Comparison of ENCODE assay signal across 31 cellular contexts in genomic region chr9:79896390-79896789, GRCh38.
DNase-seq lines count a peak whose midpoint lies in the region; ATAC-seq and TF ChIP-seq lines count a peak whose summit lies in the region.
"Had no signal": no experiment of that assay in that cellular context is flagged by ENCODE, and none has a peak within 500 bp of the region (broad histone marks: within the 10 kb centered on the region; RNA-seq: fewer than 3 reads in every experiment).

No MANE protein-coding gene starts in this region.

- H3K27ac ChIP-seq in RWPE2 (ENCODE audit: poor library complexity, severe bottlenecking), result no peak overlapping the region
- H3K27ac ChIP-seq: BLaER1 treated with 17β-estradiol and CSF1 and Interleukin-3, amounts not matched to agents 10 nM and 100 nM; epithelial cell of prostate; neural progenitor cell; sigmoid colon; upper lobe of left lung had no signal

- no peak for TF ChIP-seq CTCF in BJ (IDR thresholded peaks at IDR 0.05; ENCODE audit: insufficient read depth, low read depth, low read length)
- no peak for TF ChIP-seq CTCF in HFFc6 (IDR thresholded peaks at IDR 0.05)
- no peak for TF ChIP-seq CTCF in RWPE2 (IDR thresholded peaks at IDR 0.05; ENCODE audit: poor library complexity, severe bottlenecking)
- TF ChIP-seq CTCF in epithelial cell of esophagus (IDR thresholded peaks at IDR 0.05; ENCODE audit: insufficient read depth, low read depth, low read length, missing control alignments), result no peak

- ATAC-seq in RWPE2 (ENCODE audit: low read depth), result peak; percentile 40; the same call in 2 of the 3 replicates
- no peak for ATAC-seq in GM18519 (IDR thresholded peaks at IDR 0.05; ENCODE audit: low FRiP score, unreplicated experiment)
- no peak for ATAC-seq in GM19035 (IDR thresholded peaks at IDR 0.05; ENCODE audit: unreplicated experiment)
- ATAC-seq: activated CD8-positive, alpha-beta memory T cell treated with anti-CD3 and anti-CD28 coated beads, Interleukin-2, amount 10 ng/mL, durations not matched to agents 7 days and 5 days; activated naive CD8-positive, alpha-beta T cell treated with anti-CD3 and anti-CD28 coated beads, Interleukin-2, amount 50 U/mL, for 24 hours; GM12878; GM23338; left cardiac atrium; Right ventricle myocardium inferior; stimulated activated effector memory CD8-positive, alpha-beta T cell treated with anti-CD3 and anti-CD28 coated beads, Interleukin-12 subunit alpha, Interleukin-12 subunit beta, amount 100 ng/mL, for 72 hours had no signal

- H3K27me3 Mint-ChIP-seq in HFFc6 (ENCODE audit: insufficient read depth), result peaks cover 20% of the 10 kb centered on the region
- H3K27me3 Mint-ChIP-seq: activated CD4-positive, alpha-beta T cell treated with anti-CD3 and anti-CD28 coated beads, Interleukin-2, amount 10 ng/mL, durations not matched to agents 24 days and 14 days; activated naive CD8-positive, alpha-beta T cell treated with anti-CD3 and anti-CD28 coated beads, Interleukin-2, amount 50 U/mL, for 24 hours had no signal

- no peaks in the 10 kb centered on the region for H3K4me1 ChIP-seq in RWPE2 (ENCODE audit: insufficient read depth, poor library complexity, severe bottlenecking)
- H3K4me1 ChIP-seq: BLaER1 treated with 17β-estradiol and CSF1 and Interleukin-3, amounts not matched to agents 10 nM and 100 nM; neural progenitor cell; sigmoid colon; upper lobe of left lung had no signal

- H3K4me1 Mint-ChIP-seq in HFFc6 (ENCODE audit: low read depth), result no peaks in the 10 kb centered on the region; the same call in 1 of the 2 replicates
- H3K4me1 Mint-ChIP-seq: activated CD4-positive, alpha-beta T cell treated with anti-CD3 and anti-CD28 coated beads, Interleukin-2, amount 10 ng/mL, durations not matched to agents 24 days and 14 days; activated CD8-positive, alpha-beta memory T cell treated with anti-CD3 and anti-CD28 coated beads, Interleukin-2, amount 10 ng/mL, durations not matched to agents 7 days and 5 days; activated naive CD8-positive, alpha-beta T cell treated with anti-CD3 and anti-CD28 coated beads, Interleukin-2, amount 50 U/mL, for 24 hours; brain; GM23338; stimulated activated effector memory CD8-positive, alpha-beta T cell treated with anti-CD3 and anti-CD28 coated beads, Interleukin-12 subunit alpha, Interleukin-12 subunit beta, amount 100 ng/mL, for 72 hours had no signal

- no peak overlapping the region for H3K27ac Mint-ChIP-seq in HFFc6
- H3K27ac Mint-ChIP-seq: activated CD4-positive, alpha-beta T cell treated with anti-CD3 and anti-CD28 coated beads, Interleukin-2, amount 10 ng/mL, durations not matched to agents 24 days and 14 days; activated CD8-positive, alpha-beta memory T cell treated with anti-CD3 and anti-CD28 coated beads, Interleukin-2, amount 10 ng/mL, durations not matched to agents 7 days and 5 days; activated naive CD8-positive, alpha-beta T cell treated with anti-CD3 and anti-CD28 coated beads, Interleukin-2, amount 50 U/mL, for 24 hours; GM23338; neural progenitor cell; stimulated activated effector memory CD8-positive, alpha-beta T cell treated with anti-CD3 and anti-CD28 coated beads, Interleukin-12 subunit alpha, Interleukin-12 subunit beta, amount 100 ng/mL, for 72 hours had no signal

- H3K9me3 ChIP-seq in RWPE2 (ENCODE audit: severe bottlenecking), result no peaks in the 10 kb centered on the region
- H3K9me3 ChIP-seq: sigmoid colon, upper lobe of left lung had no signal

- POLR2A ChIA-PET in BJ (lab: Charles Lee), result no interaction called here

- DNase-seq in BJ (ENCODE audit: low read depth) (peak; percentile 19), HFFc6 (peak; percentile 33), RWPE2 (ENCODE audit: low spot score) (no peak), epithelial cell of esophagus (ENCODE audit: low read depth) (peak; percentile 57), pons (ENCODE audit: low spot score) (no peak)
- no peak for DNase-seq in activated CD8-positive, alpha-beta memory T cell treated with anti-CD3 and anti-CD28 coated beads for 24 hours
- DNase-seq: activated CD4-positive, alpha-beta T cell treated with anti-CD3 and anti-CD28 coated beads, Interleukin-2, amount 10 ng/mL, durations not matched to agents 24 days and 14 days; activated CD8-positive, alpha-beta memory T cell treated with anti-CD3 and anti-CD28 coated beads, Interleukin-2, amount 10 ng/mL, durations not matched to agents 7 days and 5 days; activated naive CD8-positive, alpha-beta T cell treated with anti-CD3 and anti-CD28 coated beads, Interleukin-2, amount 50 U/mL, for 24 hours; activated T-cell treated with anti-CD3 and anti-CD28 coated beads, Interleukin-2, amount 50 U/mL, for 48 hours; DMS79 treated with DMSO at 0.1 percent for 48 hours; effector CD4-positive, alpha-beta T cell; left cardiac atrium; mesendoderm; MM.1S; NCI-H2081 treated with DMSO at 0.1 percent for 48 hours; NCI-H446; sigmoid colon; stimulated activated CD4-positive, alpha-beta T cell treated with anti-CD3 and anti-CD28 coated beads, Interleukin-4, amount 100 ng/mL, for 24 hours; T-helper 9 cell; upper lobe of left lung had no signal

- no peak overlapping the region for H3K4me3 Mint-ChIP-seq in HFFc6
- H3K4me3 Mint-ChIP-seq: activated CD4-positive, alpha-beta T cell treated with anti-CD3 and anti-CD28 coated beads, Interleukin-2, amount 10 ng/mL, durations not matched to agents 24 days and 14 days; activated CD8-positive, alpha-beta memory T cell treated with anti-CD3 and anti-CD28 coated beads, Interleukin-2, amount 10 ng/mL, durations not matched to agents 7 days and 5 days; activated naive CD8-positive, alpha-beta T cell treated with anti-CD3 and anti-CD28 coated beads, Interleukin-2, amount 50 U/mL, for 24 hours; brain; GM23338; neural progenitor cell; stimulated activated effector memory CD8-positive, alpha-beta T cell treated with anti-CD3 and anti-CD28 coated beads, Interleukin-12 subunit alpha, Interleukin-12 subunit beta, amount 100 ng/mL, for 72 hours had no signal

- H3K36me3 ChIP-seq in BJ (ENCODE audit: control insufficient read depth, insufficient read depth, low read length), result no peaks in the 10 kb centered on the region
- H3K36me3 ChIP-seq in RWPE2 (ENCODE audit: low read depth), result no peaks in the 10 kb centered on the region
- H3K36me3 ChIP-seq: BLaER1 treated with 17β-estradiol and CSF1 and Interleukin-3, amounts not matched to agents 10 nM and 100 nM; neural progenitor cell; sigmoid colon; upper lobe of left lung had no signal

- H3K4me3 ChIP-seq in BJ (ENCODE audit: low read depth, low read length), result no peak overlapping the region
- H3K4me3 ChIP-seq in RWPE2 (ENCODE audit: severe bottlenecking), result no peak overlapping the region
- H3K4me3 ChIP-seq in epithelial cell of esophagus (ENCODE audit: low read length), result no peak overlapping the region
- H3K4me3 ChIP-seq: BLaER1 treated with 17β-estradiol and CSF1 and Interleukin-3, amounts not matched to agents 10 nM and 100 nM; GM12878; GM23338; neural progenitor cell; sigmoid colon; upper lobe of left lung had no signal

- no peaks in the 10 kb centered on the region for H3K9me3 Mint-ChIP-seq in HFFc6
- H3K9me3 Mint-ChIP-seq: activated CD4-positive, alpha-beta T cell treated with anti-CD3 and anti-CD28 coated beads, Interleukin-2, amount 10 ng/mL, durations not matched to agents 24 days and 14 days; activated naive CD8-positive, alpha-beta T cell treated with anti-CD3 and anti-CD28 coated beads, Interleukin-2, amount 50 U/mL, for 24 hours; GM23338; neural progenitor cell; stimulated activated effector memory CD8-positive, alpha-beta T cell treated with anti-CD3 and anti-CD28 coated beads, Interleukin-12 subunit alpha, Interleukin-12 subunit beta, amount 100 ng/mL, for 72 hours had no signal

- H3K36me3 Mint-ChIP-seq in HFFc6 (ENCODE audit: low read depth), result no peaks in the 10 kb centered on the region
- H3K36me3 Mint-ChIP-seq: activated CD8-positive, alpha-beta memory T cell treated with anti-CD3 and anti-CD28 coated beads, Interleukin-2, amount 10 ng/mL, durations not matched to agents 7 days and 5 days; brain; neural progenitor cell; stimulated activated effector memory CD8-positive, alpha-beta T cell treated with anti-CD3 and anti-CD28 coated beads, Interleukin-12 subunit alpha, Interleukin-12 subunit beta, amount 100 ng/mL, for 72 hours had no signal

- CTCF ChIA-PET in BJ (lab: Yijun Ruan, JAX), result no interaction called here

- H3K27me3 ChIP-seq in BJ (ENCODE audit: control insufficient read depth, insufficient read depth, low read length) (peaks cover 8% of the 10 kb centered on the region), RWPE2 (ENCODE audit: insufficient read depth, poor library complexity, severe bottlenecking) (peaks cover 4% of the 10 kb centered on the region)
- H3K27me3 ChIP-seq: BLaER1 treated with 17β-estradiol and CSF1 and Interleukin-3, amounts not matched to agents 10 nM and 100 nM; neural progenitor cell; sigmoid colon; upper lobe of left lung had no signal

Comparison
In these comparisons a context has a peak if more than half of its experiments do, and no peak if none do; other contexts are left out.
1. DNase-seq: peak in BJ (single experiment), HFFc6 (single experiment) and epithelial cell of esophagus (single experiment); none in RWPE2 (single experiment), activated CD8-positive, alpha-beta memory T cell treated with anti-CD3 and anti-CD28 coated beads for 24 hours (single experiment) and pons (single experiment).